ENCODE assay signal across 22 cellular contexts in the genomic region with DNA sequence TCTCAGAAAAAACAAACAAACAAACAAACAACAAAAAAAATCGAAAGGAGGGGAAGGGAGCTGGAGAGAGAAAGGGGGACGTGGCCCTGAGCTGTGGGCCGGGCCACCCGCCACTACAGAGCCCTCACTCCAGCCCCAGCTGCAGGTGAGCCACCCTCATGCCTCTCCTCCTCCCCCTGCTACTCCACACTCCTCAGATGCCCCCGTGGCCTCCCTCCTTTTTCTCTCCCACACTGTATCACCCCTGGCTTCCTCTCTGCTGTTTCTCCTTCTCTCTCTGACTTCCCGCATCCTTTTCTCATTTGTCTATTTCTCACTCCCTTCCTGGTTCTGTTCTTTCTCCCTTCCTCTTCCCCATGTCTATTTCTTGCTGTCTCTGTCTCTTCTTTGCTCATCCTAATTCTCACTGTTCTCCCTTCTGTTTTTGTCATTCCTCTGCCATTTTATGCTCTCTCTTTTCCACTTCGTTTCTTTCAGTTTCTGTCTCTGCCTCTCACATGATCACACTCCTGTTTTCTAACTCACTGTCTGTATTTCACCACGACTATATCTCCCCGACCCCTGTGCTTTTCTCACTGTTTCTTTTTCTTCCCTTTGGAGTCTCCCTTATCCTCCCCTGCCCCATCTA. TPM values are rescaled to one million over a fixed set of nuclear protein-coding genes. Genes with fewer than 3 reads are reported as not detected.
DNase-seq lines count a peak whose midpoint lies in the region; ATAC-seq and TF ChIP-seq lines count a peak whose summit lies in the region.
"Had no signal": no experiment of that assay in that cellular context is flagged by ENCODE, and none has a peak within 500 bp of the region (broad histone marks: within the 10 kb centered on the region; RNA-seq: fewer than 3 reads in every experiment).

No MANE protein-coding gene starts in this region.

- POLR2A ChIA-PET in activated CD8-positive, alpha-beta T cell treated with anti-CD3 and anti-CD28 coated beads, Interleukin-2, amount 10 ng/mL, durations not matched to agents 7 days and 5 days (lab: Charles Lee): no interaction called here
- POLR2A ChIA-PET in activated CD8-positive, alpha-beta T cell treated with anti-CD3 and anti-CD28 coated beads for 36 hours (lab: Charles Lee): interaction anchor here (1.3 kb wide), 1 partner anchor 77 kb away, joined by 3 read pairs; no protein-coding TSS in a partner anchor

- H3K27me3 Mint-ChIP-seq in activated CD8-positive, alpha-beta T cell treated with anti-CD3 and anti-CD28 coated beads, Interleukin-2, amount 10 ng/mL, durations not matched to agents 7 days and 5 days (ENCODE audit: low read depth): peaks cover 23% of the 10 kb centered on the region
- H3K27me3 Mint-ChIP-seq in activated CD8-positive, alpha-beta T cell treated with anti-CD3 and anti-CD28 coated beads for 36 hours: peaks cover 26% of the 10 kb centered on the region

- H3K4me3 ChIP-seq in OCI-LY3 (ENCODE audit: low read length) (peak overlapping the region; percentile 7), spleen (no peak overlapping the region), coronary artery (no peak overlapping the region)
- H3K4me3 ChIP-seq: MG63, SJCRH30 had no signal

- H2AFZ ChIP-seq in OCI-LY3 (ENCODE audit: low read depth, low read length): peak overlapping the region; percentile 44

- H3K4me1 Mint-ChIP-seq in activated CD8-positive, alpha-beta T cell treated with anti-CD3 and anti-CD28 coated beads, Interleukin-2, amount 10 ng/mL, durations not matched to agents 7 days and 5 days (ENCODE audit: low read depth): no peaks in the 10 kb centered on the region
- no peaks in the 10 kb centered on the region for H3K4me1 Mint-ChIP-seq in activated CD8-positive, alpha-beta T cell treated with anti-CD3 and anti-CD28 coated beads for 36 hours (ENCODE audit: low read depth)

- H3K36me3 ChIP-seq in OCI-LY3 (replicated peaks; ENCODE audit: low read depth, low read length) (no peaks in the 10 kb centered on the region), spleen (no peaks in the 10 kb centered on the region)
- H3K36me3 ChIP-seq: MG63, SJCRH30 had no signal

- 34 to 49% (median 41%) methylated on average over 9 of the region's 9 CpGs for WGBS in spleen, 5 donors

- H3K9me3 ChIP-seq in OCI-LY3 (ENCODE audit: insufficient read depth, low read length): no peaks in the 10 kb centered on the region
- no peaks in the 10 kb centered on the region for H3K9me3 ChIP-seq in spleen
- H3K9me3 ChIP-seq: MG63, SJCRH30 had no signal

- H4K20me1 ChIP-seq in OCI-LY3 (ENCODE audit: insufficient read depth, low read length): no peaks in the 10 kb centered on the region

- no peaks in the 10 kb centered on the region for H3K36me3 Mint-ChIP-seq in activated CD8-positive, alpha-beta T cell treated with anti-CD3 and anti-CD28 coated beads, Interleukin-2, amount 10 ng/mL, durations not matched to agents 7 days and 5 days (ENCODE audit: low read depth)
- no peaks in the 10 kb centered on the region for H3K36me3 Mint-ChIP-seq in activated CD8-positive, alpha-beta T cell treated with anti-CD3 and anti-CD28 coated beads for 36 hours (ENCODE audit: low read depth)
- H3K36me3 Mint-ChIP-seq: CD4-positive, CD25-positive, alpha-beta regulatory T cell had no signal

- peak overlapping the region; percentile 17; the same call in 1 of the 2 replicates for H3K9ac ChIP-seq in OCI-LY3 (ENCODE audit: low read length)
- H3K9ac ChIP-seq: KMS-11 had no signal

- intact Hi-C loops in activated CD8-positive, alpha-beta T cell treated with anti-CD3 and anti-CD28 coated beads for 36 hours (cut with micrococcal nuclease): no loop called here
- intact Hi-C loops in spleen (cut with DNase I; ENCODE audit: low total_unique reads): no loop called here

- TF ChIP-seq CTCF in activated CD8-positive, alpha-beta T cell treated with anti-CD3 and anti-CD28 coated beads for 36 hours (IDR thresholded peaks at IDR 0.05): no peak
- TF ChIP-seq CTCF in OCI-LY3 (IDR thresholded peaks at IDR 0.05; ENCODE audit: low read depth, low read length): no peak
- no peak for TF ChIP-seq CTCF in spleen (IDR thresholded peaks at IDR 0.05 in 8 of 11, conservative IDR thresholded peaks at IDR 0.05 in 3 of 11)
- TF ChIP-seq CTCF in coronary artery (IDR thresholded peaks at IDR 0.05): no peak

- no peak overlapping the region for H3K27ac Mint-ChIP-seq in activated CD8-positive, alpha-beta T cell treated with anti-CD3 and anti-CD28 coated beads, Interleukin-2, amount 10 ng/mL, durations not matched to agents 7 days and 5 days
- H3K27ac Mint-ChIP-seq in activated CD8-positive, alpha-beta T cell treated with anti-CD3 and anti-CD28 coated beads for 36 hours: no peak overlapping the region
- H3K27ac Mint-ChIP-seq: CD4-positive, CD25-positive, alpha-beta regulatory T cell; HFFc6 had no signal

- no peaks in the 10 kb centered on the region for H3K9me3 Mint-ChIP-seq in activated CD8-positive, alpha-beta T cell treated with anti-CD3 and anti-CD28 coated beads, Interleukin-2, amount 10 ng/mL, durations not matched to agents 7 days and 5 days (ENCODE audit: insufficient read depth)
- no peaks in the 10 kb centered on the region for H3K9me3 Mint-ChIP-seq in activated CD8-positive, alpha-beta T cell treated with anti-CD3 and anti-CD28 coated beads for 36 hours
- H3K9me3 Mint-ChIP-seq: CD4-positive, CD25-positive, alpha-beta regulatory T cell; HFFc6 had no signal

- no peaks in the 10 kb centered on the region for H3K79me2 ChIP-seq in OCI-LY3 (ENCODE audit: low read length)

- H3K4me2 ChIP-seq in OCI-LY3 (ENCODE audit: low read length): peak overlapping the region; percentile 39
- H3K4me2 ChIP-seq: KMS-11 had no signal

- DNase-seq in activated CD8-positive, alpha-beta T cell treated with anti-CD3 and anti-CD28 coated beads, Interleukin-2, amount 10 ng/mL, durations not matched to agents 7 days and 5 days: no peak
- DNase-seq in activated CD8-positive, alpha-beta T cell treated with anti-CD3 and anti-CD28 coated beads for 36 hours: no peak
- DNase-seq in GM19238 (ENCODE audit: insufficient read length, low spot score) (peak; percentile 30), spleen (no peak), T-helper 9 cell (no peak), coronary artery (ENCODE audit: low spot score) (no peak)
- DNase-seq: Calu3; CD4-positive, CD25-positive, alpha-beta regulatory T cell; GOT3; HFFc6; MG63; NCI-H187 treated with DMSO at 0.1 percent for 48 hours; NCI-H510A treated with DMSO at 0.1 percent for 48 hours; SW 1271 had no signal

- H3K4me3 Mint-ChIP-seq in activated CD8-positive, alpha-beta T cell treated with anti-CD3 and anti-CD28 coated beads, Interleukin-2, amount 10 ng/mL, durations not matched to agents 7 days and 5 days: no peak overlapping the region
- no peak overlapping the region for H3K4me3 Mint-ChIP-seq in activated CD8-positive, alpha-beta T cell treated with anti-CD3 and anti-CD28 coated beads for 36 hours
- H3K4me3 Mint-ChIP-seq: CD4-positive, CD25-positive, alpha-beta regulatory T cell; HFFc6 had no signal

- CTCF ChIA-PET in activated CD8-positive, alpha-beta T cell treated with anti-CD3 and anti-CD28 coated beads, Interleukin-2, amount 10 ng/mL, durations not matched to agents 7 days and 5 days (lab: Charles Lee): no interaction called here
- CTCF ChIA-PET in activated CD8-positive, alpha-beta T cell treated with anti-CD3 and anti-CD28 coated beads for 36 hours (lab: Charles Lee): no interaction called here

- H3K27ac ChIP-seq in OCI-LY3 (ENCODE audit: low read length): no peak overlapping the region
- peak overlapping the region in 1 of 8 donors; percentile 23 for H3K27ac ChIP-seq in spleen
- H3K27ac ChIP-seq in coronary artery: no peak overlapping the region
- H3K27ac ChIP-seq: KMS-11, RWPE1, SJCRH30 had no signal

- peaks cover 15% of the 10 kb centered on the region for H3K4me1 ChIP-seq in OCI-LY3 (ENCODE audit: low read length)
- H3K4me1 ChIP-seq in spleen: peaks cover 0 to 12% (median 0%) of the 10 kb centered on the region in 6 donors

- H3K27me3 ChIP-seq in OCI-LY3 (ENCODE audit: low read depth, low read length): peaks cover 54% of the 10 kb centered on the region
- H3K27me3 ChIP-seq in spleen (replicated peaks in 1 of 7): peaks cover 0 to 93% (median 0%) of the 10 kb centered on the region in 7 donors

- ATAC-seq in activated CD8-positive, alpha-beta T cell treated with anti-CD3 and anti-CD28 coated beads, Interleukin-2, amount 10 ng/mL, durations not matched to agents 7 days and 5 days: peak; percentile 30
- ATAC-seq in activated CD8-positive, alpha-beta T cell treated with anti-CD3 and anti-CD28 coated beads for 36 hours: no peak
- ATAC-seq in HG03520 (IDR thresholded peaks at IDR 0.05; ENCODE audit: unreplicated experiment): no peak

- no peak for TF ChIP-seq POLR2A in spleen (IDR thresholded peaks at IDR 0.05)

RNA-seq across cellular contexts. Expression of gene KLK2, which starts 2.7 kb away (rescaled TPM):
- not detected for total RNA-seq in activated CD8-positive, alpha-beta T cell treated with anti-CD3 and anti-CD28 coated beads, Interleukin-2, amount 10 ng/mL, durations not matched to agents 7 days and 5 days
- total RNA-seq in activated CD8-positive, alpha-beta T cell treated with anti-CD3 and anti-CD28 coated beads for 36 hours: under 1 TPM; 0.51 to 0.90 TPM
- total RNA-seq in spleen: 1 to 10 TPM in 1 of 7 donors, under 1 TPM in 1, not detected in 5; 0.37 to 1.2 TPM
- under 1 TPM; 0.65 to 0.86 (median 0.65) TPM for polyA plus RNA-seq in spleen
- total RNA-seq: A172; Calu3; CD4-positive, CD25-positive, alpha-beta regulatory T cell; G401; HFFc6; OCI-LY7; SJCRH30 had no signal
- polyA plus RNA-seq: CD4-positive, CD25-positive, alpha-beta regulatory T cell had no signal

RNA-seq across cellular contexts. Expression of gene KLK3, which starts 21.2 kb away (rescaled TPM):
- total RNA-seq in activated CD8-positive, alpha-beta T cell treated with anti-CD3 and anti-CD28 coated beads, Interleukin-2, amount 10 ng/mL, durations not matched to agents 7 days and 5 days: not detected
- not detected for total RNA-seq in activated CD8-positive, alpha-beta T cell treated with anti-CD3 and anti-CD28 coated beads for 36 hours
- total RNA-seq in spleen: not detected
- polyA plus RNA-seq in spleen: under 1 TPM in 1 of 3 donors, not detected in 2; 0.03 TPM
- total RNA-seq: A172; Calu3; CD4-positive, CD25-positive, alpha-beta regulatory T cell; G401; HFFc6; OCI-LY7; SJCRH30 had no signal
- polyA plus RNA-seq: CD4-positive, CD25-positive, alpha-beta regulatory T cell had no signal

RNA-seq across cellular contexts. Expression of gene KLK4, which starts 35.3 kb away (rescaled TPM):
- total RNA-seq in activated CD8-positive, alpha-beta T cell treated with anti-CD3 and anti-CD28 coated beads, Interleukin-2, amount 10 ng/mL, durations not matched to agents 7 days and 5 days: not detected
- total RNA-seq in activated CD8-positive, alpha-beta T cell treated with anti-CD3 and anti-CD28 coated beads for 36 hours: not detected
- not detected for total RNA-seq in spleen
- polyA plus RNA-seq in spleen: under 1 TPM; 0.19 to 0.26 (median 0.20) TPM
- total RNA-seq: A172; Calu3; CD4-positive, CD25-positive, alpha-beta regulatory T cell; G401; HFFc6; OCI-LY7 had no signal
- polyA plus RNA-seq: CD4-positive, CD25-positive, alpha-beta regulatory T cell had no signal

RNA-seq across cellular contexts. Expression of gene KLK15, which starts 42.5 kb away (rescaled TPM):
- total RNA-seq in activated CD8-positive, alpha-beta T cell treated with anti-CD3 and anti-CD28 coated beads, Interleukin-2, amount 10 ng/mL, durations not matched to agents 7 days and 5 days: not detected
- not detected for total RNA-seq in activated CD8-positive, alpha-beta T cell treated with anti-CD3 and anti-CD28 coated beads for 36 hours
- not detected for total RNA-seq in spleen
- polyA plus RNA-seq in spleen: under 1 TPM in 2 of 3 donors, not detected in 1; 0.07 to 0.13 TPM
- total RNA-seq: A172; Calu3; CD4-positive, CD25-positive, alpha-beta regulatory T cell; G401; HFFc6; OCI-LY7; SJCRH30 had no signal
- polyA plus RNA-seq: CD4-positive, CD25-positive, alpha-beta regulatory T cell had no signal

RNA-seq across cellular contexts. Expression of gene KLK1, which starts 52.3 kb away (rescaled TPM):
- under 1 TPM; 0.45 to 0.47 TPM for total RNA-seq in activated CD8-positive, alpha-beta T cell treated with anti-CD3 and anti-CD28 coated beads, Interleukin-2, amount 10 ng/mL, durations not matched to agents 7 days and 5 days
- under 1 TPM; 0.65 to 0.83 TPM for total RNA-seq in activated CD8-positive, alpha-beta T cell treated with anti-CD3 and anti-CD28 coated beads for 36 hours
- 10 to 100 TPM in 4 of 7 donors, 1 to 10 TPM in 3; 1.3 to 28.6 (median 10.7) TPM for total RNA-seq in spleen
- polyA plus RNA-seq in spleen: 10 to 100 TPM; 16.3 to 56.5 (median 54.5) TPM
- total RNA-seq: A172, Calu3, G401, HFFc6 had no signal
